1 cellular context compared by ENCODE assay signal in the genomic region with DNA sequence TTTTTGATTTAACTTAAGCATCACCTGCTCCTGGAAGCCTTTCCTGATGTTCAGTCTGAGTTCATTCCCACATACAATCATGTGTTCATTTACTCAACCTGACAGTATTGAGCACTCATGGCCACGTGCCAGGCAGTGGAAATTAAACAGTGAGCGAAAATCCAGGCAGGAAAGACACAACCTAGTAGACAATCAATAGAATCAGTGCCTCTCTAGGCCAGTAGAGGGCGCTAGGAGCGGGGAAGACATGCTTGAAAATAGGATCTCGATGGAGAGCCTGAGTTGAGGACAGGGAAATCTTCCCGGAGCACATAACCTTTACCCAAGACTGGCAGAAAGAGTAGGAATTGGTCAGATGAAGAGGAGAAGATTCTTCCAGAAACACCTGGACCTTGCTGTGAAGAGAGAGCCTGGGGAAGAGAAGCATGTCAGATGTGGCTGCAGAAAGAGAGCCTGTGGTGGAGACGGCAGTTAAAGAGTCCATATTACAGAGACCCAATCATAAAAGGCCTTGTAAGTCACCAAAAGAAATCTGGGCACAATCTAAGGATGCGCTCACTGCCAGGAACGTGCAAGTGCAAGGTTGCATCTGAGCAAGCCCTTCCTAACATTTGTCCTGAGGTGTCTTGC.
A peak's percentile ranks its signal among the peaks of the same experiment; 100 is the strongest.
TF ChIP-seq lines count a peak whose summit lies in the region.

No MANE protein-coding gene starts in this region.

TF ChIP-seq in HepG2, 621 proteins besides CTCF, POLR2A, EP300 and RAD21 (continued from another document and continues in another):
- TF ChIP-seq, protein P1, sequence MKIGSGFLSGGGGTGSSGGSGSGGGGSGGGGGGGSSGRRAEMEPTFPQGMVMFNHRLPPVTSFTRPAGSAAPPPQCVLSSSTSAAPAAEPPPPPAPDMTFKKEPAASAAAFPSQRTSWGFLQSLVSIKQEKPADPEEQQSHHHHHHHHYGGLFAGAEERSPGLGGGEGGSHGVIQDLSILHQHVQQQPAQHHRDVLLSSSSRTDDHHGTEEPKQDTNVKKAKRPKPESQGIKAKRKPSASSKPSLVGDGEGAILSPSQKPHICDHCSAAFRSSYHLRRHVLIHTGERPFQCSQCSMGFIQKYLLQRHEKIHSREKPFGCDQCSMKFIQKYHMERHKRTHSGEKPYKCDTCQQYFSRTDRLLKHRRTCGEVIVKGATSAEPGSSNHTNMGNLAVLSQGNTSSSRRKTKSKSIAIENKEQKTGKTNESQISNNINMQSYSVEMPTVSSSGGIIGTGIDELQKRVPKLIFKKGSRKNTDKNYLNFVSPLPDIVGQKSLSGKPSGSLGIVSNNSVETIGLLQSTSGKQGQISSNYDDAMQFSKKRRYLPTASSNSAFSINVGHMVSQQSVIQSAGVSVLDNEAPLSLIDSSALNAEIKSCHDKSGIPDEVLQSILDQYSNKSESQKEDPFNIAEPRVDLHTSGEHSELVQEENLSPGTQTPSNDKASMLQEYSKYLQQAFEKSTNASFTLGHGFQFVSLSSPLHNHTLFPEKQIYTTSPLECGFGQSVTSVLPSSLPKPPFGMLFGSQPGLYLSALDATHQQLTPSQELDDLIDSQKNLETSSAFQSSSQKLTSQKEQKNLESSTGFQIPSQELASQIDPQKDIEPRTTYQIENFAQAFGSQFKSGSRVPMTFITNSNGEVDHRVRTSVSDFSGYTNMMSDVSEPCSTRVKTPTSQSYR (CRISPR knock-in tag; IDR thresholded peaks at IDR 0.05; ENCODE audit: borderline replicate concordance) = no peak
- TF ChIP-seq, protein P2, sequence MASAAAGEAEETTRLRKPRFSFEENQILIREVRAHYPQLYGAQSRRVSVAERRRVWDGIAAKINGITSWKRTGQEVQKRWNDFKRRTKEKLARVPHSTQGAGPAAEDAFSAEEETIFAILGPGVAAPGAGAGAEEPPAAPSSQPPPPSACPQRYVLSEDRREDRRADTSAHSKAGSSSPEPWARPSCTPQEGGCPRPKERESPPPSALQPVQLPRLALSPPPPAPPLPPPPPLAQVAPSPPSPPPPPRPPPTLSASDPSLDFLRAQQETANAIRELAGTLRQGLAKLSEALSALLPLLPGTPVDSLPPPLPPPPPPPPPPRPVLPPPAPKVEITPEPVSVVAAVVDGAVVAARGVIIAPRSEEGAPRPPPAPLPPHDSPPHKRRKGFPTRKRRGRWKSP (CRISPR knock-in tag; IDR thresholded peaks at IDR 0.05) = no peak
- TF ChIP-seq IKZF1 (IDR thresholded peaks at IDR 0.05) (no peak), ZNF761 (CRISPR knock-in tag; conservative IDR thresholded peaks at IDR 0.05) (no peak), ZNF547 (CRISPR knock-in tag; IDR thresholded peaks at IDR 0.05) (no peak), ZNF652 (CRISPR knock-in tag; IDR thresholded peaks at IDR 0.05; ENCODE audit: borderline replicate concordance, low read depth) (0 out of 2 replicates have a peak, but pooled peaks have one; percentile 9), MBNL3 (CRISPR knock-in tag; conservative IDR thresholded peaks at IDR 0.05) (no peak), ONECUT2 (CRISPR knock-in tag; IDR thresholded peaks at IDR 0.05) (peak; percentile 88), POLR2AphosphoS5 (IDR thresholded peaks at IDR 0.05; ENCODE audit: low read depth, low read length) (no peak), KDM3A (CRISPR knock-in tag; IDR thresholded peaks at IDR 0.05; ENCODE audit: low read depth) (no peak), ETV5 (CRISPR knock-in tag; IDR thresholded peaks at IDR 0.05; ENCODE audit: borderline replicate concordance) (no peak), ZIK1 (CRISPR knock-in tag; IDR thresholded peaks at IDR 0.05; ENCODE audit: borderline replicate concordance, low read depth) (no peak), PTBP1 (IDR thresholded peaks at IDR 0.05; ENCODE audit: low read depth, low read length, poor library complexity, severe bottlenecking) (no peak), ZNF501 (CRISPR knock-in tag; IDR thresholded peaks at IDR 0.05) (peak; percentile 42; the same call in 1 of the 2 replicates), STAG1 (CRISPR knock-in tag; IDR thresholded peaks at IDR 0.05) (peak; percentile 91), SMARCC2 (IDR thresholded peaks at IDR 0.05) (no peak), MAFK (conservative IDR thresholded peaks at IDR 0.05 in 1 of 2, IDR thresholded peaks at IDR 0.05 in 1 of 2; ENCODE audit: low read length in 2 of 2) (no peak), DPF2 (CRISPR knock-in tag; IDR thresholded peaks at IDR 0.05; ENCODE audit: borderline replicate concordance, low read depth) (no peak), SIX1 (CRISPR knock-in tag; IDR thresholded peaks at IDR 0.05; ENCODE audit: borderline replicate concordance) (no peak), MTF1 (CRISPR knock-in tag; IDR thresholded peaks at IDR 0.05) (no peak)
- TF ChIP-seq, protein P3, sequence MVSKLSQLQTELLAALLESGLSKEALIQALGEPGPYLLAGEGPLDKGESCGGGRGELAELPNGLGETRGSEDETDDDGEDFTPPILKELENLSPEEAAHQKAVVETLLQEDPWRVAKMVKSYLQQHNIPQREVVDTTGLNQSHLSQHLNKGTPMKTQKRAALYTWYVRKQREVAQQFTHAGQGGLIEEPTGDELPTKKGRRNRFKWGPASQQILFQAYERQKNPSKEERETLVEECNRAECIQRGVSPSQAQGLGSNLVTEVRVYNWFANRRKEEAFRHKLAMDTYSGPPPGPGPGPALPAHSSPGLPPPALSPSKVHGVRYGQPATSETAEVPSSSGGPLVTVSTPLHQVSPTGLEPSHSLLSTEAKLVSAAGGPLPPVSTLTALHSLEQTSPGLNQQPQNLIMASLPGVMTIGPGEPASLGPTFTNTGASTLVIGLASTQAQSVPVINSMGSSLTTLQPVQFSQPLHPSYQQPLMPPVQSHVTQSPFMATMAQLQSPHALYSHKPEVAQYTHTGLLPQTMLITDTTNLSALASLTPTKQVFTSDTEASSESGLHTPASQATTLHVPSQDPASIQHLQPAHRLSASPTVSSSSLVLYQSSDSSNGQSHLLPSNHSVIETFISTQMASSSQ (IDR thresholded peaks at IDR 0.05; ENCODE audit: low read depth) = no peak
- TF ChIP-seq, protein P3 (CRISPR knock-in tag; IDR thresholded peaks at IDR 0.05; ENCODE audit: borderline replicate concordance) = no peak
- TF ChIP-seq, protein P4, sequence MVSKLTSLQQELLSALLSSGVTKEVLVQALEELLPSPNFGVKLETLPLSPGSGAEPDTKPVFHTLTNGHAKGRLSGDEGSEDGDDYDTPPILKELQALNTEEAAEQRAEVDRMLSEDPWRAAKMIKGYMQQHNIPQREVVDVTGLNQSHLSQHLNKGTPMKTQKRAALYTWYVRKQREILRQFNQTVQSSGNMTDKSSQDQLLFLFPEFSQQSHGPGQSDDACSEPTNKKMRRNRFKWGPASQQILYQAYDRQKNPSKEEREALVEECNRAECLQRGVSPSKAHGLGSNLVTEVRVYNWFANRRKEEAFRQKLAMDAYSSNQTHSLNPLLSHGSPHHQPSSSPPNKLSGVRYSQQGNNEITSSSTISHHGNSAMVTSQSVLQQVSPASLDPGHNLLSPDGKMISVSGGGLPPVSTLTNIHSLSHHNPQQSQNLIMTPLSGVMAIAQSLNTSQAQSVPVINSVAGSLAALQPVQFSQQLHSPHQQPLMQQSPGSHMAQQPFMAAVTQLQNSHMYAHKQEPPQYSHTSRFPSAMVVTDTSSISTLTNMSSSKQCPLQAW (CRISPR knock-in tag; IDR thresholded peaks at IDR 0.05) = 0 out of 2 replicates have a peak, but pooled peaks have one; percentile 27
- TF ChIP-seq, protein P5, sequence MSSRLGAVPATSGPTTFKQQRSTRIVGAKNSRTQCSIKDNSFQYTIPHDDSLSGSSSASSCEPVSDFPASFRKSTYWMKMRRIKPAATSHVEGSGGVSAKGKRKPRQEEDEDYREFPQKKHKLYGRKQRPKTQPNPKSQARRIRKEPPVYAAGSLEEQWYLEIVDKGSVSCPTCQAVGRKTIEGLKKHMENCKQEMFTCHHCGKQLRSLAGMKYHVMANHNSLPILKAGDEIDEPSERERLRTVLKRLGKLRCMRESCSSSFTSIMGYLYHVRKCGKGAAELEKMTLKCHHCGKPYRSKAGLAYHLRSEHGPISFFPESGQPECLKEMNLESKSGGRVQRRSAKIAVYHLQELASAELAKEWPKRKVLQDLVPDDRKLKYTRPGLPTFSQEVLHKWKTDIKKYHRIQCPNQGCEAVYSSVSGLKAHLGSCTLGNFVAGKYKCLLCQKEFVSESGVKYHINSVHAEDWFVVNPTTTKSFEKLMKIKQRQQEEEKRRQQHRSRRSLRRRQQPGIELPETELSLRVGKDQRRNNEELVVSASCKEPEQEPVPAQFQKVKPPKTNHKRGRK (CRISPR knock-in tag; IDR thresholded peaks at IDR 0.05) = no peak
- TF ChIP-seq, protein P6, sequence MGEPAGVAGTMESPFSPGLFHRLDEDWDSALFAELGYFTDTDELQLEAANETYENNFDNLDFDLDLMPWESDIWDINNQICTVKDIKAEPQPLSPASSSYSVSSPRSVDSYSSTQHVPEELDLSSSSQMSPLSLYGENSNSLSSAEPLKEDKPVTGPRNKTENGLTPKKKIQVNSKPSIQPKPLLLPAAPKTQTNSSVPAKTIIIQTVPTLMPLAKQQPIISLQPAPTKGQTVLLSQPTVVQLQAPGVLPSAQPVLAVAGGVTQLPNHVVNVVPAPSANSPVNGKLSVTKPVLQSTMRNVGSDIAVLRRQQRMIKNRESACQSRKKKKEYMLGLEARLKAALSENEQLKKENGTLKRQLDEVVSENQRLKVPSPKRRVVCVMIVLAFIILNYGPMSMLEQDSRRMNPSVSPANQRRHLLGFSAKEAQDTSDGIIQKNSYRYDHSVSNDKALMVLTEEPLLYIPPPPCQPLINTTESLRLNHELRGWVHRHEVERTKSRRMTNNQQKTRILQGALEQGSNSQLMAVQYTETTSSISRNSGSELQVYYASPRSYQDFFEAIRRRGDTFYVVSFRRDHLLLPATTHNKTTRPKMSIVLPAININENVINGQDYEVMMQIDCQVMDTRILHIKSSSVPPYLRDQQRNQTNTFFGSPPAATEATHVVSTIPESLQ (CRISPR knock-in tag; conservative IDR thresholded peaks at IDR 0.05) = no peak
- TF ChIP-seq, protein P7, sequence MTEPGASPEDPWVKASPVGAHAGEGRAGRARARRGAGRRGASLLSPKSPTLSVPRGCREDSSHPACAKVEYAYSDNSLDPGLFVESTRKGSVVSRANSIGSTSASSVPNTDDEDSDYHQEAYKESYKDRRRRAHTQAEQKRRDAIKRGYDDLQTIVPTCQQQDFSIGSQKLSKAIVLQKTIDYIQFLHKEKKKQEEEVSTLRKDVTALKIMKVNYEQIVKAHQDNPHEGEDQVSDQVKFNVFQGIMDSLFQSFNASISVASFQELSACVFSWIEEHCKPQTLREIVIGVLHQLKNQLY (CRISPR knock-in tag; IDR thresholded peaks at IDR 0.05) = no peak
- TF ChIP-seq, protein P8, sequence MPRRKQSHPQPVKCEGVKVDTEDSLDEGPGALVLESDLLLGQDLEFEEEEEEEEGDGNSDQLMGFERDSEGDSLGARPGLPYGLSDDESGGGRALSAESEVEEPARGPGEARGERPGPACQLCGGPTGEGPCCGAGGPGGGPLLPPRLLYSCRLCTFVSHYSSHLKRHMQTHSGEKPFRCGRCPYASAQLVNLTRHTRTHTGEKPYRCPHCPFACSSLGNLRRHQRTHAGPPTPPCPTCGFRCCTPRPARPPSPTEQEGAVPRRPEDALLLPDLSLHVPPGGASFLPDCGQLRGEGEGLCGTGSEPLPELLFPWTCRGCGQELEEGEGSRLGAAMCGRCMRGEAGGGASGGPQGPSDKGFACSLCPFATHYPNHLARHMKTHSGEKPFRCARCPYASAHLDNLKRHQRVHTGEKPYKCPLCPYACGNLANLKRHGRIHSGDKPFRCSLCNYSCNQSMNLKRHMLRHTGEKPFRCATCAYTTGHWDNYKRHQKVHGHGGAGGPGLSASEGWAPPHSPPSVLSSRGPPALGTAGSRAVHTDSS (CRISPR knock-in tag; conservative IDR thresholded peaks at IDR 0.05) = no peak
- TF ChIP-seq, protein P9, sequence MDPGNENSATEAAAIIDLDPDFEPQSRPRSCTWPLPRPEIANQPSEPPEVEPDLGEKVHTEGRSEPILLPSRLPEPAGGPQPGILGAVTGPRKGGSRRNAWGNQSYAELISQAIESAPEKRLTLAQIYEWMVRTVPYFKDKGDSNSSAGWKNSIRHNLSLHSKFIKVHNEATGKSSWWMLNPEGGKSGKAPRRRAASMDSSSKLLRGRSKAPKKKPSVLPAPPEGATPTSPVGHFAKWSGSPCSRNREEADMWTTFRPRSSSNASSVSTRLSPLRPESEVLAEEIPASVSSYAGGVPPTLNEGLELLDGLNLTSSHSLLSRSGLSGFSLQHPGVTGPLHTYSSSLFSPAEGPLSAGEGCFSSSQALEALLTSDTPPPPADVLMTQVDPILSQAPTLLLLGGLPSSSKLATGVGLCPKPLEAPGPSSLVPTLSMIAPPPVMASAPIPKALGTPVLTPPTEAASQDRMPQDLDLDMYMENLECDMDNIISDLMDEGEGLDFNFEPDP (CRISPR knock-in tag; conservative IDR thresholded peaks at IDR 0.05) = no peak
- TF ChIP-seq, protein P10, sequence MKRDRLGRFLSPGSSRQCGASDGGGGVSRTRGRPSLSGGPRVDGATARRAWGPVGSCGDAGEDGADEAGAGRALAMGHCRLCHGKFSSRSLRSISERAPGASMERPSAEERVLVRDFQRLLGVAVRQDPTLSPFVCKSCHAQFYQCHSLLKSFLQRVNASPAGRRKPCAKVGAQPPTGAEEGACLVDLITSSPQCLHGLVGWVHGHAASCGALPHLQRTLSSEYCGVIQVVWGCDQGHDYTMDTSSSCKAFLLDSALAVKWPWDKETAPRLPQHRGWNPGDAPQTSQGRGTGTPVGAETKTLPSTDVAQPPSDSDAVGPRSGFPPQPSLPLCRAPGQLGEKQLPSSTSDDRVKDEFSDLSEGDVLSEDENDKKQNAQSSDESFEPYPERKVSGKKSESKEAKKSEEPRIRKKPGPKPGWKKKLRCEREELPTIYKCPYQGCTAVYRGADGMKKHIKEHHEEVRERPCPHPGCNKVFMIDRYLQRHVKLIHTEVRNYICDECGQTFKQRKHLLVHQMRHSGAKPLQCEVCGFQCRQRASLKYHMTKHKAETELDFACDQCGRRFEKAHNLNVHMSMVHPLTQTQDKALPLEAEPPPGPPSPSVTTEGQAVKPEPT (CRISPR knock-in tag; IDR thresholded peaks at IDR 0.05; ENCODE audit: low read depth) = no peak
- TF ChIP-seq, protein P11, sequence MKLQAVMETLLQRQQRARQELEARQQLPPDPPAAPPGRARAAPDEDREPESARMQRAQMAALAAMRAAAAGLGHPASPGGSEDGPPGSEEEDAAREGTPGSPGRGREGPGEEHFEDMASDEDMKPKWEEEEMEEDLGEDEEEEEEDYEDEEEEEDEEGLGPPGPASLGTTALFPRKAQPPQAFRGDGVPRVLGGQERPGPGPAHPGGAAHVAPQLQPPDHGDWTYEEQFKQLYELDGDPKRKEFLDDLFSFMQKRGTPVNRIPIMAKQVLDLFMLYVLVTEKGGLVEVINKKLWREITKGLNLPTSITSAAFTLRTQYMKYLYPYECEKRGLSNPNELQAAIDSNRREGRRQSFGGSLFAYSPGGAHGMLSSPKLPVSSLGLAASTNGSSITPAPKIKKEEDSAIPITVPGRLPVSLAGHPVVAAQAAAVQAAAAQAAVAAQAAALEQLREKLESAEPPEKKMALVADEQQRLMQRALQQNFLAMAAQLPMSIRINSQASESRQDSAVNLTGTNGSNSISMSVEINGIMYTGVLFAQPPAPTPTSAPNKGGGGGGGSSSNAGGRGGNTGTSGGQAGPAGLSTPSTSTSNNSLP (IDR thresholded peaks at IDR 0.05; ENCODE audit: low read depth, low read length) = 0 out of 2 replicates have a peak, but pooled peaks have one; percentile 37
